In the genomic region with DNA sequence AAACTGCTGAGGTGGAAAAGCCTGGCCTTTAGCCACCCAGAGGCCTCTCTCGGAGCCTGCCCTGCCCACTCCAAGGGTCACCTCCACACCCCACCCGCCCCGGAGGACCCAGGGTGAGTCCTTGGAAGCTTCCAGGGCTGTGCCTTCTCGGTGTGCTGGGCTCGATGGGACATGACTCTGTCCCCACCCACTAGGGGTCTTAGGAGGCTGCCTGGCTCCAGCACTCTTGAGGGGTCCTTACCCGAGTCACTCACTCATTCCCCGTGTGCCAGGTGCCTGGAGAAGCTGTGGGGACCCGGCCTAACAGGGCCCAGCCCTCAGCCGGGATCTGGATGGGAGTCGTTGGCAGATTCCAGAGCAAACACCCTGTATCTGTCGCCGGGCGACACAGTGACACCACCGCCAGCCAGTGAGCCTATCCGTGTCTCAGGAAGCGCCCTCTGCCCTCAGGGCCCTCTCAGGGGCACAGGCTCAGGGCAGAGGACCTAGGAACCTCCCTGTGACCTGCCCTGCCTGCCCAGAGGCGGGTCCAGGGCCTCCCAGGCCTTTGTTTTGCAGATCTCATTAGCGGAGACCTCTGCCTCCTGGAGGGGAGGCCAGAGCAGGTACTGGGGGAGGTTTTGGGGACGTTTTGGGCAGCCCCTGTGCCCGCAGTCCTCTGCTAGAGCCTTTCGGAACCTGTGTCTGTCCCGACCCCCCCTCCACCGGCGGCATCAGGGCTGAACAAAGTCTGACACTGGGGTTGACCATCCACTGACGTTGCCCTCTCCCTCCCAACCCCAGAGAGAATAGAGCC, we compare ENCODE assay signal across 1 cellular context.
A peak's percentile ranks its signal among the peaks of the same experiment; 100 is the strongest.
TF ChIP-seq lines count a peak whose summit lies in the region.

No MANE protein-coding gene starts in this region.

TF ChIP-seq in HepG2, 621 proteins besides CTCF, POLR2A, EP300 and RAD21 (continued from another document and continues in another):
- TF ChIP-seq, protein P1, sequence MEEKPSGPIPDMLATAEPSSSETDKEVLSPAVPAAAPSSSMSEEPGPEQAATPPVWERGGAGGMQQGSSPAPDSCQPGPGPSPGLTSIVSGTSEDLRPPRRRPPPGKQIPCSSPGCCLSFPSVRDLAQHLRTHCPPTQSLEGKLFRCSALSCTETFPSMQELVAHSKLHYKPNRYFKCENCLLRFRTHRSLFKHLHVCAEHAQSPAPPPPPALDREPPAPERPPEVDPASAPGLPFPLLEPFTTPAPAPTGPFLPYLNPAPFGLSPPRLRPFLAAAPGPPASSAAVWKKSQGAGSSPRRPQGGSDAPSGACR (CRISPR knock-in tag; IDR thresholded peaks at IDR 0.05), result 0 out of 2 replicates have a peak, but pooled peaks have one; percentile 51
- peak; percentile 46; the same call in 1 of the 2 replicates for TF ChIP-seq ZNF317 (CRISPR knock-in tag; IDR thresholded peaks at IDR 0.05)
- no peak for TF ChIP-seq MED8 (CRISPR knock-in tag; IDR thresholded peaks at IDR 0.05; ENCODE audit: insufficient replicate concordance)
- no peak for TF ChIP-seq KDM1A (CRISPR knock-in tag; IDR thresholded peaks at IDR 0.05)
- no peak for TF ChIP-seq ELF3 (CRISPR knock-in tag; IDR thresholded peaks at IDR 0.05)
- TF ChIP-seq MNT (IDR thresholded peaks at IDR 0.05), result no peak
- TF ChIP-seq GATAD1 (CRISPR knock-in tag; IDR thresholded peaks at IDR 0.05), result no peak; the same call in 1 of the 2 replicates
- TF ChIP-seq FOXM1 (CRISPR knock-in tag; IDR thresholded peaks at IDR 0.05), result no peak
- peak; percentile 48; the same call in 1 of the 2 replicates for TF ChIP-seq ZNF619 (CRISPR knock-in tag; IDR thresholded peaks at IDR 0.05)
- TF ChIP-seq ZFP91 (CRISPR knock-in tag; IDR thresholded peaks at IDR 0.05; ENCODE audit: borderline replicate concordance), result 0 out of 2 replicates have a peak, but pooled peaks have one; percentile 11
- 0 out of 2 replicates have a peak, but pooled peaks have one; percentile 46 for TF ChIP-seq POLR2AphosphoS5 (IDR thresholded peaks at IDR 0.05; ENCODE audit: low read depth, low read length)
- peak; percentile 85 for TF ChIP-seq SAP130 (CRISPR knock-in tag; IDR thresholded peaks at IDR 0.05; ENCODE audit: low read depth)
- no peak for TF ChIP-seq TRIM24 (CRISPR knock-in tag; IDR thresholded peaks at IDR 0.05)
- no peak for TF ChIP-seq ZFP62 (CRISPR knock-in tag; IDR thresholded peaks at IDR 0.05)
- peak; percentile 66; the same call in 1 of the 2 replicates for TF ChIP-seq PHF8 (CRISPR knock-in tag; IDR thresholded peaks at IDR 0.05)
- TF ChIP-seq, protein P2, sequence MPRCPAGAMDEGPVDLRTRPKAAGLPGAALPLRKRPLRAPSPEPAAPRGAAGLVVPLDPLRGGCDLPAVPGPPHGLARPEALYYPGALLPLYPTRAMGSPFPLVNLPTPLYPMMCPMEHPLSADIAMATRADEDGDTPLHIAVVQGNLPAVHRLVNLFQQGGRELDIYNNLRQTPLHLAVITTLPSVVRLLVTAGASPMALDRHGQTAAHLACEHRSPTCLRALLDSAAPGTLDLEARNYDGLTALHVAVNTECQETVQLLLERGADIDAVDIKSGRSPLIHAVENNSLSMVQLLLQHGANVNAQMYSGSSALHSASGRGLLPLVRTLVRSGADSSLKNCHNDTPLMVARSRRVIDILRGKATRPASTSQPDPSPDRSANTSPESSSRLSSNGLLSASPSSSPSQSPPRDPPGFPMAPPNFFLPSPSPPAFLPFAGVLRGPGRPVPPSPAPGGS (CRISPR knock-in tag; IDR thresholded peaks at IDR 0.05), result no peak; the same call in 1 of the 2 replicates
- TF ChIP-seq NR2F6 (IDR thresholded peaks at IDR 0.05), result peak; percentile 78
- peak; percentile 71; the same call in 1 of the 2 replicates for TF ChIP-seq NR2F6 (CRISPR knock-in tag; IDR thresholded peaks at IDR 0.05)
- no peak for TF ChIP-seq CHD4 (IDR thresholded peaks at IDR 0.05; ENCODE audit: borderline replicate concordance, low read length)
- TF ChIP-seq, protein P3, sequence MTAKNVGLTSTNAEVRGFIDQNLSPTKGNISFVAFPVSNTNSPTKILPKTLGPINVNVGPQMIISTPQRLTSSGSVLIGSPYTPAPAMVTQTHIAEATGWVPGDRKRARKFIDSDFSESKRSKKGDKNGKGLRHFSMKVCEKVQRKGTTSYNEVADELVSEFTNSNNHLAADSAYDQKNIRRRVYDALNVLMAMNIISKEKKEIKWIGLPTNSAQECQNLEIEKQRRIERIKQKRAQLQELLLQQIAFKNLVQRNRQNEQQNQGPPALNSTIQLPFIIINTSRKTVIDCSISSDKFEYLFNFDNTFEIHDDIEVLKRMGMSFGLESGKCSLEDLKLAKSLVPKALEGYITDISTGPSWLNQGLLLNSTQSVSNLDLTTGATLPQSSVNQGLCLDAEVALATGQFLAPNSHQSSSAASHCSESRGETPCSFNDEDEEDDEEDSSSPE (CRISPR knock-in tag; IDR thresholded peaks at IDR 0.05), result peak; percentile 47; the same call in 1 of the 2 replicates
- peak; percentile 80 for TF ChIP-seq ZFX (CRISPR knock-in tag; IDR thresholded peaks at IDR 0.05; ENCODE audit: low read depth)
- TF ChIP-seq MAFK (conservative IDR thresholded peaks at IDR 0.05 in 1 of 2, IDR thresholded peaks at IDR 0.05 in 1 of 2; ENCODE audit: low read length in 2 of 2), result no peak
- peak; percentile 73 for TF ChIP-seq RARA (CRISPR knock-in tag; IDR thresholded peaks at IDR 0.05)
- peak; percentile 53; the same call in 1 of the 2 replicates for TF ChIP-seq SP5 (CRISPR knock-in tag; IDR thresholded peaks at IDR 0.05; ENCODE audit: borderline replicate concordance, low read depth)
- TF ChIP-seq ZNF101 (CRISPR knock-in tag; IDR thresholded peaks at IDR 0.05; ENCODE audit: borderline replicate concordance, low read depth), result no peak
- TF ChIP-seq STAT5B (CRISPR knock-in tag; IDR thresholded peaks at IDR 0.05), result no peak
- 0 out of 2 replicates have a peak, but pooled peaks have one; percentile 33 for TF ChIP-seq DR1 (CRISPR knock-in tag; IDR thresholded peaks at IDR 0.05)
- TF ChIP-seq ZNF264 (CRISPR knock-in tag; IDR thresholded peaks at IDR 0.05), result no peak; the same call in 1 of the 2 replicates
- no peak for TF ChIP-seq NAIF1 (CRISPR knock-in tag; IDR thresholded peaks at IDR 0.05; ENCODE audit: borderline replicate concordance)
- TF ChIP-seq SNRNP70 (IDR thresholded peaks at IDR 0.05; ENCODE audit: low read depth, low read length), result no peak
- 0 out of 2 replicates have a peak, but pooled peaks have one; percentile 29 for TF ChIP-seq POGZ (CRISPR knock-in tag; IDR thresholded peaks at IDR 0.05)
- no peak for TF ChIP-seq ZNF557 (CRISPR knock-in tag; IDR thresholded peaks at IDR 0.05)
- TF ChIP-seq CCAR2 (optimal IDR thresholded peaks at IDR 0.05; ENCODE audit: low read depth, low read length), result no peak
- TF ChIP-seq, protein P4, sequence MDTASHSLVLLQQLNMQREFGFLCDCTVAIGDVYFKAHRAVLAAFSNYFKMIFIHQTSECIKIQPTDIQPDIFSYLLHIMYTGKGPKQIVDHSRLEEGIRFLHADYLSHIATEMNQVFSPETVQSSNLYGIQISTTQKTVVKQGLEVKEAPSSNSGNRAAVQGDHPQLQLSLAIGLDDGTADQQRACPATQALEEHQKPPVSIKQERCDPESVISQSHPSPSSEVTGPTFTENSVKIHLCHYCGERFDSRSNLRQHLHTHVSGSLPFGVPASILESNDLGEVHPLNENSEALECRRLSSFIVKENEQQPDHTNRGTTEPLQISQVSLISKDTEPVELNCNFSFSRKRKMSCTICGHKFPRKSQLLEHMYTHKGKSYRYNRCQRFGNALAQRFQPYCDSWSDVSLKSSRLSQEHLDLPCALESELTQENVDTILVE (CRISPR knock-in tag; IDR thresholded peaks at IDR 0.05), result no peak; the same call in none of the 2 replicates
- TF ChIP-seq TBX3 (IDR thresholded peaks at IDR 0.05; ENCODE audit: borderline replicate concordance), result no peak
- TF ChIP-seq ZNF564 (CRISPR knock-in tag; IDR thresholded peaks at IDR 0.05), result peak; percentile 66; the same call in 1 of the 2 replicates
- TF ChIP-seq NFRKB (IDR thresholded peaks at IDR 0.05), result no peak
- TF ChIP-seq PTBP1 (IDR thresholded peaks at IDR 0.05; ENCODE audit: low read depth, low read length, poor library complexity, severe bottlenecking), result no peak
- TF ChIP-seq HOXA3 (CRISPR knock-in tag; IDR thresholded peaks at IDR 0.05), result peak; percentile 63
- TF ChIP-seq, protein P5, sequence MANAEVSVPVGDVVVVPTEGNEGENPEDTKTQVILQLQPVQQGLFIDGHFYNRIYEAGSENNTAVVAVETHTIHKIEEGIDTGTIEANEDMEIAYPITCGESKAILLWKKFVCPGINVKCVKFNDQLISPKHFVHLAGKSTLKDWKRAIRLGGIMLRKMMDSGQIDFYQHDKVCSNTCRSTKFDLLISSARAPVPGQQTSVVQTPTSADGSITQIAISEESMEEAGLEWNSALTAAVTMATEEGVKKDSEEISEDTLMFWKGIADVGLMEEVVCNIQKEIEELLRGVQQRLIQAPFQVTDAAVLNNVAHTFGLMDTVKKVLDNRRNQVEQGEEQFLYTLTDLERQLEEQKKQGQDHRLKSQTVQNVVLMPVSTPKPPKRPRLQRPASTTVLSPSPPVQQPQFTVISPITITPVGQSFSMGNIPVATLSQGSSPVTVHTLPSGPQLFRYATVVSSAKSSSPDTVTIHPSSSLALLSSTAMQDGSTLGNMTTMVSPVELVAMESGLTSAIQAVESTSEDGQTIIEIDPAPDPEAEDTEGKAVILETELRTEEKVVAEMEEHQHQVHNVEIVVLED (CRISPR knock-in tag; IDR thresholded peaks at IDR 0.05; ENCODE audit: borderline replicate concordance), result no peak; the same call in 1 of the 2 replicates
- no peak for TF ChIP-seq PCBP2 (optimal IDR thresholded peaks at IDR 0.05; ENCODE audit: low read depth, low read length, poor library complexity, severe bottlenecking)
- peak; percentile 18; the same call in 1 of the 2 replicates for TF ChIP-seq FOXC1 (CRISPR knock-in tag; IDR thresholded peaks at IDR 0.05; ENCODE audit: borderline replicate concordance)
- no peak for TF ChIP-seq STAG1 (CRISPR knock-in tag; IDR thresholded peaks at IDR 0.05)
- TF ChIP-seq ZNF430 (CRISPR knock-in tag; IDR thresholded peaks at IDR 0.05), result peak; percentile 46; the same call in 1 of the 2 replicates
- no peak for TF ChIP-seq NR1H2 (CRISPR knock-in tag; IDR thresholded peaks at IDR 0.05; ENCODE audit: borderline replicate concordance, low read depth)
- TF ChIP-seq ATF7-NPFF (CRISPR knock-in tag; IDR thresholded peaks at IDR 0.05; ENCODE audit: low read depth), result no peak
- no peak for TF ChIP-seq ZNF550 (CRISPR knock-in tag; IDR thresholded peaks at IDR 0.05; ENCODE audit: borderline replicate concordance)
- no peak for TF ChIP-seq ZSCAN22 (CRISPR knock-in tag; IDR thresholded peaks at IDR 0.05)
- TF ChIP-seq ISL2 (CRISPR knock-in tag; IDR thresholded peaks at IDR 0.05), result no peak
- TF ChIP-seq TEAD3 (CRISPR knock-in tag; optimal IDR thresholded peaks at IDR 0.05; ENCODE audit: borderline replicate concordance), result peak; percentile 33
- no peak; the same call in 1 of the 2 replicates for TF ChIP-seq ZNF850 (CRISPR knock-in tag; conservative IDR thresholded peaks at IDR 0.05)
- no peak for TF ChIP-seq MTA3 (CRISPR knock-in tag; IDR thresholded peaks at IDR 0.05)
- no peak for TF ChIP-seq MXD4 (CRISPR knock-in tag; IDR thresholded peaks at IDR 0.05)
- no peak; a peak in 1 of 4 replicates for TF ChIP-seq KLF16 (CRISPR knock-in tag; IDR thresholded peaks at IDR 0.05)
- TF ChIP-seq GTF3A (CRISPR knock-in tag; conservative IDR thresholded peaks at IDR 0.05), result no peak
- no peak for TF ChIP-seq PREB (CRISPR knock-in tag; IDR thresholded peaks at IDR 0.05)
- no peak for TF ChIP-seq MTA1 (CRISPR knock-in tag; IDR thresholded peaks at IDR 0.05; ENCODE audit: borderline replicate concordance)
- no peak for TF ChIP-seq CCDC6 (CRISPR knock-in tag; IDR thresholded peaks at IDR 0.05)
- TF ChIP-seq ZBTB1 (CRISPR knock-in tag; IDR thresholded peaks at IDR 0.05; ENCODE audit: borderline replicate concordance), result no peak
- no peak for TF ChIP-seq ZSCAN12 (CRISPR knock-in tag; IDR thresholded peaks at IDR 0.05)
